28 cellular contexts compared by ENCODE assay signal in genomic region chr14:79781882-79782281, GRCh38.
DNase-seq lines count a peak whose midpoint lies in the region; ATAC-seq and TF ChIP-seq lines count a peak whose summit lies in the region.
"Had no signal": no experiment of that assay in that cellular context is flagged by ENCODE, and none has a peak within 500 bp of the region (broad histone marks: within the 10 kb centered on the region; RNA-seq: fewer than 3 reads in every experiment).

No MANE protein-coding gene starts in this region.

- no peak for TF ChIP-seq CTCF in BJ (IDR thresholded peaks at IDR 0.05; ENCODE audit: insufficient read depth, low read depth, low read length)
- no peak for TF ChIP-seq CTCF in IMR-90 (conservative IDR thresholded peaks at IDR 0.05; ENCODE audit: low read depth, low read length)
- no peak for TF ChIP-seq CTCF in astrocyte of the spinal cord (IDR thresholded peaks at IDR 0.05; ENCODE audit: low read depth, low read length)
- TF ChIP-seq CTCF in kidney epithelial cell (IDR thresholded peaks at IDR 0.05; ENCODE audit: insufficient read depth, low read length, poor library complexity, severe bottlenecking): no peak
- TF ChIP-seq CTCF in PC-3 (conservative IDR thresholded peaks at IDR 0.05; ENCODE audit: low read depth, low read length): no peak

- peak; percentile 42 for ATAC-seq in IMR-90 (ENCODE audit: low read depth)
- no peak for ATAC-seq in GM19452 (IDR thresholded peaks at IDR 0.05; ENCODE audit: unreplicated experiment)
- no peak for ATAC-seq in PC-3
- ATAC-seq: activated CD8-positive, alpha-beta memory T cell treated with anti-CD3 and anti-CD28 coated beads, Interleukin-2, amount 10 ng/mL, durations not matched to agents 7 days and 5 days; CD8-positive, alpha-beta T cell; naive thymus-derived CD4-positive, alpha-beta T cell had no signal

- H2AK5ac ChIP-seq in IMR-90 (ENCODE audit: low read depth, low read length): no peak overlapping the region

- TF ChIP-seq RAD21 in IMR-90 (IDR thresholded peaks at IDR 0.05; ENCODE audit: low read length): no peak

- no CpG with 5 or more reads among the region's 2 CpGs for WGBS in IMR-90 (ENCODE audit: extremely low coverage in 2 of 2, insufficient read length in 1 of 2), 2 experiments

- BruUV-seq in IMR-90 (replicated peaks; lab: Mats Ljungman, UMichigan) (no TSS peak), PC-3 (replicated peaks; lab: Mats Ljungman, UMichigan) (no TSS peak)

- POLR2A ChIA-PET in BJ (lab: Charles Lee) (interaction anchor here (0.6 kb wide), 1 partner anchor 17 kb away, joined by 4 read pairs; no protein-coding TSS in a partner anchor), IMR-90 (lab: Charles Lee; ENCODE audit: unreplicated experiment) (no interaction called here), PC-3 (lab: Charles Lee; ENCODE audit: unreplicated experiment) (no interaction called here)

- no peak overlapping the region for H2BK5ac ChIP-seq in IMR-90 (ENCODE audit: low read depth, low read length, poor library complexity, severe bottlenecking)

- H3K56ac ChIP-seq in IMR-90 (ENCODE audit: extremely low read depth, insufficient read depth, low read length): no peak overlapping the region

- no peaks in the 10 kb centered on the region for H3K9me2 ChIP-seq in PC-3 (replicated peaks; ENCODE audit: low read length)

- no peak overlapping the region for H3K4me3 ChIP-seq in BJ (ENCODE audit: low read depth, low read length)
- no peak overlapping the region for H3K4me3 ChIP-seq in IMR-90 (ENCODE audit: insufficient read depth, low read depth, low read length)
- no peak overlapping the region for H3K4me3 ChIP-seq in astrocyte of the spinal cord (ENCODE audit: low read depth, low read length)
- no peak overlapping the region for H3K4me3 ChIP-seq in kidney epithelial cell (ENCODE audit: low read depth, low read length)
- no peak overlapping the region for H3K4me3 ChIP-seq in PC-3 (ENCODE audit: low read length)
- H3K4me3 ChIP-seq: cardiac muscle cell, PC-9, tibial artery had no signal

- H3F3A ChIP-seq in PC-3 (ENCODE audit: low read length, unreplicated experiment): no peaks in the 10 kb centered on the region

- H4K8ac ChIP-seq in IMR-90 (ENCODE audit: low read depth in 2 of 2, low read length in 2 of 2): no peak overlapping the region

- H3K36me3 ChIP-seq in BJ (ENCODE audit: control insufficient read depth, insufficient read depth, low read length) (no peaks in the 10 kb centered on the region), IMR-90 (ENCODE audit: control insufficient read depth, insufficient read depth, low read length) (no peaks in the 10 kb centered on the region), kidney epithelial cell (ENCODE audit: control insufficient read depth, insufficient read depth, low read length) (no peaks in the 10 kb centered on the region), PC-3 (ENCODE audit: low read depth, low read length) (no peaks in the 10 kb centered on the region)
- H3K36me3 ChIP-seq: cardiac muscle cell, tibial artery had no signal

- H3K9me3 ChIP-seq in IMR-90 (ENCODE audit: control insufficient read depth, insufficient read depth, low read length) (no peaks in the 10 kb centered on the region), PC-3 (ENCODE audit: low read length) (peaks cover 5% of the 10 kb centered on the region; the same call in 1 of the 2 replicates)
- H3K9me3 ChIP-seq: tibial artery had no signal

- no peak overlapping the region for H2AK9ac ChIP-seq in IMR-90 (replicated peaks; ENCODE audit: low read depth, low read length, poor library complexity)

- H3K9ac ChIP-seq in IMR-90 (ENCODE audit: low read depth, low read length) (no peak overlapping the region), PC-3 (ENCODE audit: low read length) (no peak overlapping the region)

- no peak overlapping the region for H3K14ac ChIP-seq in IMR-90 (replicated peaks; ENCODE audit: low read depth, low read length)

- H3K4me1 ChIP-seq in IMR-90 (ENCODE audit: control insufficient read depth, insufficient read depth, low read length): no peaks in the 10 kb centered on the region
- H3K4me1 ChIP-seq in PC-3 (ENCODE audit: insufficient read depth, low read length): no peaks in the 10 kb centered on the region
- H3K4me1 ChIP-seq: tibial artery had no signal

- no peak overlapping the region for H4K5ac ChIP-seq in IMR-90 (ENCODE audit: low read depth, low read length)

- H3K4ac ChIP-seq in IMR-90 (ENCODE audit: low read depth, low read length): no peak overlapping the region

- no peaks in the 10 kb centered on the region for H3K9me1 ChIP-seq in IMR-90 (ENCODE audit: insufficient read depth, low read length)

- no peak overlapping the region for H2BK120ac ChIP-seq in IMR-90 (ENCODE audit: low read depth, low read length)

- no peak overlapping the region for H4K91ac ChIP-seq in IMR-90 (ENCODE audit: insufficient read depth, low read depth, low read length)

- H4K20me1 ChIP-seq in IMR-90 (ENCODE audit: insufficient read depth, low read length) (no peaks in the 10 kb centered on the region), PC-3 (ENCODE audit: low read length) (no peaks in the 10 kb centered on the region)

- dilution Hi-C loops in IMR-90 (cut with HindIII; ENCODE audit: low sequenced_read_pairs, unreplicated experiment): no loop called here

- H3K79me1 ChIP-seq in IMR-90 (ENCODE audit: low read depth in 1 of 2, low read length in 2 of 2): no peaks in the 10 kb centered on the region

- no peak overlapping the region for H3K18ac ChIP-seq in IMR-90 (ENCODE audit: low read depth, low read length)

- DNase-seq in BJ (ENCODE audit: low read depth) (peak; percentile 41), IMR-90 (peak; percentile 70), astrocyte of the spinal cord (ENCODE audit: low read depth, low spot score) (peak; percentile 55), kidney epithelial cell (ENCODE audit: low read depth) (peak; percentile 35), nucleus accumbens (lab: John Stamatoyannopoulos, UW) (no peak), PC-3 (no peak), AML-193 (lab: John Stamatoyannopoulos, UW) (no peak)
- DNase-seq: activated B cell treated with CpG ODN at 0.5 μM for 24 hours; activated CD4-positive, alpha-beta T cell treated with anti-CD3 and anti-CD28 coated beads, Interleukin-2, amount 50 U/mL, for 1 hour; activated CD8-positive, alpha-beta memory T cell treated with anti-CD3 and anti-CD28 coated beads, Interleukin-2, amount 10 ng/mL, durations not matched to agents 7 days and 5 days; activated naive CD4-positive, alpha-beta T cell treated with anti-CD3 and anti-CD28 coated beads, Interleukin-2, amount 10 ng/mL, durations not matched to agents 7 days and 5 days; amniotic stem cell; CD8-positive, alpha-beta T cell; DMS 273 treated with DMSO at 0.1 percent for 48 hours; midbrain; MV-4-11; naive thymus-derived CD4-positive, alpha-beta T cell; NCI-H146; NCI-H2171; NCI-H524; PC-9; retina; Right ventricle myocardium superior; stimulated activated CD4-positive, alpha-beta T cell treated with anti-CD3 and anti-CD28 coated beads, Interleukin-2, amount 100 ng/mL, for 24 hours; T-helper 9 cell; tibial artery had no signal

- H3K4me2 ChIP-seq in IMR-90 (ENCODE audit: low read depth, low read length) (no peak overlapping the region), PC-3 (ENCODE audit: low read length) (no peak overlapping the region)
- H3K4me2 ChIP-seq: PC-9 had no signal

- H2BK20ac ChIP-seq in IMR-90 (ENCODE audit: low read depth, low read length): no peak overlapping the region

- no peak overlapping the region for H3K23ac ChIP-seq in IMR-90 (ENCODE audit: low read depth, low read length)

- CTCF ChIA-PET in BJ (lab: Yijun Ruan, JAX): no interaction called here
- CTCF ChIA-PET in IMR-90 (lab: Yijun Ruan, JAX): interaction anchor here (0.6 to 1.6 kb wide), 2 partner anchors 15 to 216 kb away, joined by 3 to 4 read pairs; no protein-coding TSS in a partner anchor
- CTCF ChIA-PET in PC-3 (lab: Charles Lee): no interaction called here

- no peak for TF ChIP-seq POLR2A in IMR-90 (IDR thresholded peaks at IDR 0.05; ENCODE audit: low read depth, low read length)

- H3K79me2 ChIP-seq in PC-3 (ENCODE audit: low read length): no peaks in the 10 kb centered on the region

- intact Hi-C loops in IMR-90 (cut with micrococcal nuclease): no loop called here
- intact Hi-C loops in PC-3 (cut with micrococcal nuclease): no loop called here

- no peak overlapping the region for H3K27ac ChIP-seq in IMR-90 (ENCODE audit: insufficient read depth, low read length)
- no peak overlapping the region for H3K27ac ChIP-seq in PC-3 (ENCODE audit: low read length)
- H3K27ac ChIP-seq: cardiac muscle cell, PC-9, tibial artery had no signal

- no peaks in the 10 kb centered on the region for H3K27me3 ChIP-seq in BJ (ENCODE audit: control insufficient read depth, insufficient read depth, low read length)
- H3K27me3 ChIP-seq in IMR-90 (ENCODE audit: control insufficient read depth, insufficient read depth, low read length): no peaks in the 10 kb centered on the region
- no peaks in the 10 kb centered on the region for H3K27me3 ChIP-seq in kidney epithelial cell (ENCODE audit: control insufficient read depth, insufficient read depth, low read length)
- no peaks in the 10 kb centered on the region for H3K27me3 ChIP-seq in PC-3 (ENCODE audit: low read length)
- H3K27me3 ChIP-seq: cardiac muscle cell, tibial artery had no signal

- no peak overlapping the region for H2BK15ac ChIP-seq in IMR-90 (ENCODE audit: low read depth, low read length)

- H2AFZ ChIP-seq in IMR-90 (replicated peaks; ENCODE audit: low read length, poor library complexity): no peak overlapping the region
- no peak overlapping the region for H2AFZ ChIP-seq in PC-3 (ENCODE audit: low read length)
- H2AFZ ChIP-seq: PC-9 had no signal

- in situ Hi-C loops in IMR-90 (cut with MboI; ENCODE audit: low sequenced_read_pairs) (no loop called here), astrocyte of the spinal cord (cut with HindIII; ENCODE audit: low sequenced_read_pairs) (no loop called here)

TF ChIP-seq in IMR-90, 13 proteins besides CTCF, POLR2A, EP300 and RAD21:
- TF ChIP-seq NFE2L2 (IDR thresholded peaks at IDR 0.05; ENCODE audit: low read depth, low read length) (no peak), FOS (IDR thresholded peaks at IDR 0.05; ENCODE audit: low read depth, low read length) (no peak), CHD1 (IDR thresholded peaks at IDR 0.05; ENCODE audit: low read depth, low read length) (no peak), BHLHE40 (IDR thresholded peaks at IDR 0.05; ENCODE audit: low read depth, low read length) (no peak), RFX5 (IDR thresholded peaks at IDR 0.05; ENCODE audit: low read depth, low read length) (no peak), CEBPB (IDR thresholded peaks at IDR 0.05; ENCODE audit: low read depth, low read length) (no peak), MAZ (IDR thresholded peaks at IDR 0.05; ENCODE audit: borderline replicate concordance, low read depth, low read length) (no peak), MXI1 (IDR thresholded peaks at IDR 0.05; ENCODE audit: borderline replicate concordance, low read depth, low read length) (no peak)

Comparison
In these comparisons a context has a peak if more than half of its experiments do, and no peak if none do; other contexts are left out.
1. DNase-seq: peak in BJ (single experiment), IMR-90 (single experiment), astrocyte of the spinal cord (single experiment) and kidney epithelial cell (single experiment); none in nucleus accumbens (0 of 56), PC-3 (single experiment) and AML-193 (0 of 2).